ENCODE assay signal across 22 cellular contexts in genomic region chr2:11416931-11417330, GRCh38.
"Had no signal": no experiment of that assay in that cellular context is flagged by ENCODE, and none has a peak within 500 bp of the region (broad histone marks: within the 10 kb centered on the region; RNA-seq: fewer than 3 reads in every experiment).

No MANE protein-coding gene starts in this region.

- H3K27ac Mint-ChIP-seq: mesothelial cell of epicardium had no signal

- H3K27ac ChIP-seq: coronary artery, dorsolateral prefrontal cortex, epithelial cell of prostate, esophagus squamous epithelium, gastrocnemius medialis, heart right ventricle, left lung, lower lobe of right lung had no signal

- ATAC-seq: esophagus mucosa, gastrocnemius medialis, heart right ventricle, left cardiac atrium, left lung, left ventricle myocardium superior, lower lobe of right lung, mucosa of descending colon had no signal

- DNase-seq: dermis blood vessel endothelial cell; dorsolateral prefrontal cortex; effector CD4-positive, alpha-beta T cell; effector memory CD4-positive, alpha-beta T cell; erythroblast; esophagus squamous epithelium; foreskin fibroblast; foreskin melanocyte; gastrocnemius medialis; head of caudate nucleus; heart right ventricle; hippocampal formation; left cardiac atrium; left lung; left ventricle myocardium superior; lower lobe of right lung; mesenchymal stem cell; mucosa of descending colon had no signal

- H3K9me3 ChIP-seq: gastrocnemius medialis had no signal

- H3K4me3 Mint-ChIP-seq: mesothelial cell of epicardium had no signal

- H3K4me3 ChIP-seq: coronary artery, dorsolateral prefrontal cortex, esophagus squamous epithelium, gastrocnemius medialis, heart right ventricle, left lung, lower lobe of right lung, mucosa of descending colon had no signal

- H3K27me3 ChIP-seq: dorsolateral prefrontal cortex, gastrocnemius medialis, heart right ventricle, left lung had no signal

- H3K4me1 ChIP-seq: esophagus squamous epithelium had no signal

- H3K36me3 ChIP-seq: esophagus squamous epithelium, gastrocnemius medialis, heart right ventricle, left lung, lower lobe of right lung had no signal
